12 cellular contexts compared by ENCODE assay signal in the genomic region with DNA sequence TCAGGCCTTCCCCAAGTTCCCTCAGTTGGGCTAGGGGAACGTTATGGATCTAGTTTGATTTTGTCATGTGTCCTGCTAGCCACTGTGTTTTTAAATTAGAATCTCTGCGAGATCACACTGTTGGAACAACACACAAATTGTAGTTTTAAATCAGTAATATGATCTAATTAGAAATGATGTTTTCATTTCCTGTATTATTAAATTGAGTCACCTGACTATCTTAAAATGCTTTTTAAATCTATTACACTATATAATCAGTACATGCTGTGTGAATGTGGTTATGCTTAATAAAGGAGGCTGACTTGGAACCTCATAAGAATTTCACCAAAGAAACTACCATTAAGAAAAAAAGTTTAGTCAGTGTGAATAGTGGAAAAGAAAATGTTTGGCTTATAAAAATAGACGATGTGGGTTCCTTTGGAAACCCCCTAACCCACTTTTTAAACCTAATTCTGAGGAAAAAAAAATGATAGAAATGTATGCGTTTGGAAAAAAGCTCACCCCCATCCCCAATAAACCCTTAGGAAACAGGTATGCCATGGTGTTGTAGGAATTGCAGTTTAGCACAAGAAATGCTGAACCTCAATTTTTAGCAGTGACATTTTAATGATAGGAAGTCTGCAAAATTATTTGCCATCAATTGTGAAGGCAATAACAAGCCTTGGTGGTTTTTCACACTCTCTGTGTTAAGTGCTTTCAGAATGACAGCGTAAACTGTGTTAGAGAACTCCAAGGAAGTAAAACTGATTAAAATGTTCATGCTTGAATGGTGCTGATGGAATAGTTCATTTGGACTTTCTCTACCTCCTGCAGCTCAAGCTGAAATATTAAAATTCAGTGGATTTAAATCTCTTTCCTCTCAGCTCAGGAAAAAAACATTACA. TPM values are rescaled to one million over a fixed set of nuclear protein-coding genes. Genes with fewer than 3 reads are reported as not detected.
DNase-seq lines count a peak whose midpoint lies in the region; ATAC-seq, FAIRE-seq and TF ChIP-seq lines count a peak whose summit lies in the region.
"Had no signal": no experiment of that assay in that cellular context is flagged by ENCODE, and none has a peak within 500 bp of the region (broad histone marks: within the 10 kb centered on the region; RNA-seq: fewer than 3 reads in every experiment).

No MANE protein-coding gene starts in this region.

- CTCF ChIA-PET in HepG2 (lab: Yijun Ruan, JAX; ENCODE audit: low intra/inter-chr PET ratio, low total read pairs), result no interaction called here

- no peaks in the 10 kb centered on the region for H3K9me3 Mint-ChIP-seq in activated naive CD8-positive, alpha-beta T cell treated with anti-CD3 and anti-CD28 coated beads, Interleukin-2, amount 10 ng/mL, durations not matched to agents 7 days and 5 days
- H3K9me3 Mint-ChIP-seq: endodermal cell had no signal

- no peak for DNase-seq in activated naive CD8-positive, alpha-beta T cell treated with anti-CD3 and anti-CD28 coated beads, Interleukin-2, amount 10 ng/mL, durations not matched to agents 7 days and 5 days
- DNase-seq in NCI-H1417 treated with DMSO at 0.1 percent for 48 hours (lab: John Stamatoyannopoulos, UW) (no peak), heart left ventricle (no peak), HepG2 (ENCODE audit: low spot score) (no peak), NCI-H748 treated with DMSO at 0.1 percent for 48 hours (lab: John Stamatoyannopoulos, UW) (no peak)
- DNase-seq: endodermal cell, NCI-H1105 treated with DMSO at 0.1 percent for 48 hours, PC-3, WERI-Rb-1 had no signal

- H3K4me3 ChIP-seq in heart left ventricle (no peak overlapping the region), HepG2 (replicated peaks in 1 of 3; ENCODE audit: insufficient read depth in 1 of 3, low read depth in 2 of 3, low read length in 3 of 3) (no peak overlapping the region)

- H3K9me3 ChIP-seq in heart left ventricle, result no peaks in the 10 kb centered on the region
- H3K9me3 ChIP-seq in HepG2 (ENCODE audit: low read length), result 0 out of 2 replicates have a peak, but pooled peaks cover 5% of the 10 kb centered on the region

- peaks cover 31% of the 10 kb centered on the region for H3K4me1 Mint-ChIP-seq in activated naive CD8-positive, alpha-beta T cell treated with anti-CD3 and anti-CD28 coated beads, Interleukin-2, amount 10 ng/mL, durations not matched to agents 7 days and 5 days

- WGBS in heart left ventricle, 4 donors, result 86 to 88% (median 87%) methylated on average over 5 of the region's 5 CpGs
- WGBS in HepG2 (ENCODE audit: low lambda C conversion rate), result 56% methylated on average over 5 of the region's 5 CpGs

- TF ChIP-seq RAD21 in HepG2 (CRISPR knock-in tag; IDR thresholded peaks at IDR 0.05), result no peak

- H3K4me1 ChIP-seq in heart left ventricle, result peaks cover 0 to 7% (median 0%) of the 10 kb centered on the region in 12 donors
- H3K4me1 ChIP-seq in HepG2 (ENCODE audit: insufficient read depth, low read length), result no peaks in the 10 kb centered on the region

- TF ChIP-seq EP300 in HepG2 (IDR thresholded peaks at IDR 0.05; ENCODE audit: low read depth in 2 of 2, low read length in 2 of 2), result no peak
- TF ChIP-seq EP300 in HepG2 (CRISPR knock-in tag; IDR thresholded peaks at IDR 0.05; ENCODE audit: borderline replicate concordance), result no peak

- no peak overlapping the region for H3K27ac Mint-ChIP-seq in activated naive CD8-positive, alpha-beta T cell treated with anti-CD3 and anti-CD28 coated beads, Interleukin-2, amount 10 ng/mL, durations not matched to agents 7 days and 5 days
- H3K27ac Mint-ChIP-seq: endodermal cell had no signal

- no peak overlapping the region for H3K4me2 ChIP-seq in HepG2 (ENCODE audit: low read depth, low read length)

- peak overlapping the region; percentile 25 for H3K4me3 Mint-ChIP-seq in activated naive CD8-positive, alpha-beta T cell treated with anti-CD3 and anti-CD28 coated beads, Interleukin-2, amount 10 ng/mL, durations not matched to agents 7 days and 5 days
- H3K4me3 Mint-ChIP-seq: endodermal cell had no signal

- no peak overlapping the region for H3K9ac ChIP-seq in HepG2 (ENCODE audit: insufficient read depth, low read depth, low read length)

- H3K36me3 Mint-ChIP-seq in activated naive CD8-positive, alpha-beta T cell treated with anti-CD3 and anti-CD28 coated beads, Interleukin-2, amount 10 ng/mL, durations not matched to agents 7 days and 5 days, result peaks cover 25% of the 10 kb centered on the region

- no peaks in the 10 kb centered on the region for H4K20me1 ChIP-seq in HepG2 (ENCODE audit: insufficient read depth, low read length)

- intact Hi-C loops in heart left ventricle (cut with DNase I) (no loop called here), HepG2 (cut with micrococcal nuclease; ENCODE audit: unreplicated experiment) (no loop called here)

- H3K27me3 ChIP-seq in heart left ventricle (no peaks in the 10 kb centered on the region), HepG2 (ENCODE audit: control insufficient read depth in 1 of 2, insufficient read depth in 2 of 2, low read length in 2 of 2) (no peaks in the 10 kb centered on the region)

- in situ Hi-C loops in HepG2 (cut with HindIII; ENCODE audit: extremely low pct_ligation_motif_present, low pct_unique_long_range_greater_than_20kb), result no loop called here

- ATAC-seq in GM18502 (IDR thresholded peaks at IDR 0.05; ENCODE audit: poor library complexity, unreplicated experiment), result peak; percentile 86
- ATAC-seq in GM19468 (IDR thresholded peaks at IDR 0.05; ENCODE audit: extremely low read depth, unreplicated experiment), result peak; percentile 27
- peak; percentile 75 for ATAC-seq in HG02981 (IDR thresholded peaks at IDR 0.05; ENCODE audit: unreplicated experiment)
- ATAC-seq in activated naive CD8-positive, alpha-beta T cell treated with anti-CD3 and anti-CD28 coated beads, Interleukin-2, amount 10 ng/mL, durations not matched to agents 7 days and 5 days (ENCODE audit: low read depth), result no peak
- ATAC-seq in heart left ventricle, result no peak
- no peak for ATAC-seq in HepG2
- ATAC-seq: PC-3 had no signal

- no peak overlapping the region for H2AFZ ChIP-seq in HepG2 (ENCODE audit: low read length)

- H3K79me2 ChIP-seq in HepG2 (ENCODE audit: insufficient read depth, low read length), result no peaks in the 10 kb centered on the region

- H3K27me3 Mint-ChIP-seq in activated naive CD8-positive, alpha-beta T cell treated with anti-CD3 and anti-CD28 coated beads, Interleukin-2, amount 10 ng/mL, durations not matched to agents 7 days and 5 days, result no peaks in the 10 kb centered on the region

- no peak for FAIRE-seq in HepG2 (lab: Jason Lieb, UNC)

- no TSS peak for BruUV-seq in HepG2 (replicated peaks; lab: Mats Ljungman, UMichigan)

- H3K27ac ChIP-seq in heart left ventricle (no peak overlapping the region), HepG2 (ENCODE audit: extremely low read length, insufficient read depth, low read length) (no peak overlapping the region)
- H3K27ac ChIP-seq: WERI-Rb-1 had no signal

- no peak for TF ChIP-seq POLR2A in heart left ventricle (IDR thresholded peaks at IDR 0.05)
- no peak for TF ChIP-seq POLR2A in HepG2 (IDR thresholded peaks at IDR 0.05; ENCODE audit: insufficient read depth in 1 of 2, low read depth in 2 of 2, low read length in 2 of 2)

- H3K36me3 ChIP-seq in heart left ventricle (no peaks in the 10 kb centered on the region), HepG2 (replicated peaks in 1 of 2; ENCODE audit: control insufficient read depth in 1 of 2, insufficient read depth in 2 of 2, low read length in 2 of 2) (no peaks in the 10 kb centered on the region)
- H3K36me3 ChIP-seq: WERI-Rb-1 had no signal

- TF ChIP-seq CTCF in heart left ventricle (IDR thresholded peaks at IDR 0.05), result no peak
- no peak for TF ChIP-seq CTCF in HepG2 (CRISPR knock-in tag; IDR thresholded peaks at IDR 0.05)

- POLR2A ChIA-PET in activated naive CD8-positive, alpha-beta T cell treated with anti-CD3 and anti-CD28 coated beads, Interleukin-2, amount 10 ng/mL, durations not matched to agents 7 days and 5 days (lab: Charles Lee), result no interaction called here
- POLR2A ChIA-PET in HepG2 (lab: Yijun Ruan, JAX), result no interaction called here

TF ChIP-seq in HepG2, 621 proteins besides CTCF, POLR2A, EP300 and RAD21 (continues in another document):
- TF ChIP-seq ZNF260 (CRISPR knock-in tag; IDR thresholded peaks at IDR 0.05; ENCODE audit: borderline replicate concordance, low read depth) (no peak), RARA (CRISPR knock-in tag; IDR thresholded peaks at IDR 0.05) (no peak)

RNA-seq across cellular contexts. Expression of gene TLE4, which starts 59.0 kb away (rescaled TPM):
- 10 to 100 TPM; 62.4 to 68.8 TPM for total RNA-seq in activated naive CD8-positive, alpha-beta T cell treated with anti-CD3 and anti-CD28 coated beads, Interleukin-2, amount 10 ng/mL, durations not matched to agents 7 days and 5 days
- total RNA-seq in heart left ventricle (10 to 100 TPM in 8 of 9 donors, 1 to 10 TPM in 1; 8.4 to 23.9 (median 16.7) TPM), HepG2 (2016; rRNA removed; fragmentation: Illumina TruSeq; extraction: Trizol) (0.94 and 2.0 TPM in 2 replicates)
- polyA plus RNA-seq in heart left ventricle (1 to 10 TPM; 3.7 to 7.7 TPM), HepG2 (2011; rRNA removed) (2.3 and 2.9 TPM in 2 replicates)
- 0.71 and 1.3 TPM in 2 replicates for total RNA-seq in HepG2 (2016; cell fraction: cytosol; rRNA removed; fragmentation: Illumina TruSeq; extraction: Trizol; ENCODE audit: low read depth)
- total RNA-seq in HepG2 (2016; cell fraction: insoluble cytoplasmic fraction; rRNA removed; fragmentation: Illumina TruSeq; extraction: Trizol), result 1.0 and 1.9 TPM in 2 replicates
- total RNA-seq in HepG2 (2016; cell fraction: membrane; rRNA removed; fragmentation: Illumina TruSeq; extraction: Trizol), result 0.96 and 1.1 TPM in 2 replicates
- total RNA-seq in HepG2 (2016; cell fraction: nucleus; rRNA removed; fragmentation: Illumina TruSeq; extraction: Trizol), result 3.1 and 5.0 TPM in 2 replicates
- 1.8 and 2.0 TPM in 2 replicates for polyA plus RNA-seq in HepG2 (2011; cell fraction: cytosol; rRNA removed)
- 3.7 and 4.2 TPM in 2 replicates for polyA plus RNA-seq in HepG2 (2011; cell fraction: nucleus; rRNA removed)
- 0.58 and 1.0 TPM in 2 replicates for polyA plus RNA-seq in HepG2 (2012)
- polyA plus RNA-seq in HepG2 (2016; cell fraction: cytosol; fragmentation: Illumina TruSeq; extraction: Trizol; ENCODE audit: low read depth), result 0.06 and 0.07 TPM in 2 replicates
- polyA plus RNA-seq in HepG2 (2016; cell fraction: insoluble cytoplasmic fraction; fragmentation: Illumina TruSeq; extraction: Trizol; ENCODE audit: low read depth), result 0.97 and 1.4 TPM in 2 replicates
- 0.12 and 0.19 TPM in 2 replicates for polyA plus RNA-seq in HepG2 (2016; cell fraction: membrane; fragmentation: Illumina TruSeq; extraction: Trizol; ENCODE audit: low read depth)
- polyA plus RNA-seq in HepG2 (2016; cell fraction: nucleus; fragmentation: Illumina TruSeq; extraction: Trizol; ENCODE audit: insufficient read depth, low read depth), result 1.5 and 2.1 TPM in 2 replicates
- 3.7 and 8.5 TPM in 2 replicates for polyA minus RNA-seq in HepG2 (2011; rRNA and poly(A)+ RNA removed; ENCODE audit: low replicate concordance)
- 2.8 and 3.2 TPM in 2 replicates for polyA minus RNA-seq in HepG2 (2011; cell fraction: cytosol; rRNA and poly(A)+ RNA removed)
- 14.2 and 18.7 TPM in 2 replicates for polyA minus RNA-seq in HepG2 (2011; cell fraction: nucleus; rRNA and poly(A)+ RNA removed)

Comparison
In these comparisons a context has a peak if more than half of its experiments do, and no peak if none do; other contexts are left out.
1. ATAC-seq: peak in GM18502 (single experiment), GM19468 (single experiment) and HG02981 (single experiment); none in activated naive CD8-positive, alpha-beta T cell treated with anti-CD3 and anti-CD28 coated beads, Interleukin-2, amount 10 ng/mL, durations not matched to agents 7 days and 5 days (single experiment), heart left ventricle (0 of 4) and HepG2 (single experiment).